In genomic region chr16:85061566-85061965, GRCh38 we compare ENCODE assay signal across 13 cellular contexts. TPM values are rescaled to one million over a fixed set of nuclear protein-coding genes. Genes with fewer than 3 reads are reported as not detected.
DNase-seq lines count a peak whose midpoint lies in the region; ATAC-seq and TF ChIP-seq lines count a peak whose summit lies in the region.
"Had no signal": no experiment of that assay in that cellular context is flagged by ENCODE, and none has a peak within 500 bp of the region (broad histone marks: within the 10 kb centered on the region; RNA-seq: fewer than 3 reads in every experiment).

No MANE protein-coding gene starts in this region.

- TF ChIP-seq CTCF in lung (IDR thresholded peaks at IDR 0.05; ENCODE audit: control extremely low read depth, extremely low read depth), result no peak
- TF ChIP-seq CTCF in upper lobe of left lung (IDR thresholded peaks at IDR 0.05), result no peak

- no peak for DNase-seq in activated CD4-positive, alpha-beta T cell treated with anti-CD3 and anti-CD28 coated beads for 36 hours
- DNase-seq in activated CD4-positive, alpha-beta T cell treated with anti-CD3 and anti-CD28 coated beads, Interleukin-2, amount 50 U/mL, for 4 hours, result no peak
- peak; percentile 29 for DNase-seq in cerebellar cortex (ENCODE audit: low spot score)
- peak; percentile 62 for DNase-seq in lung (ENCODE audit: low spot score)
- peak in 1 of 2 donors; percentile 85 for DNase-seq in upper lobe of left lung
- no peak for DNase-seq in activated effector memory CD4-positive, alpha-beta T cell treated with anti-CD3 and anti-CD28 coated beads, Interleukin-2, amount 50 U/mL, for 16 hours
- no peak for DNase-seq in NCI-H1092 (lab: John Stamatoyannopoulos, UW)
- DNase-seq: effector memory CD4-positive, alpha-beta T cell; islet precursor cell had no signal

- H3K4me1 ChIP-seq in lung (ENCODE audit: control insufficient read depth in 2 of 2, insufficient read depth in 2 of 2, low read length in 2 of 2) (peaks cover 0 to 6% of the 10 kb centered on the region in 2 donors), upper lobe of left lung (peaks cover 13 to 24% (median 22%) of the 10 kb centered on the region in 4 donors)

- H3K36me3 Mint-ChIP-seq in activated CD4-positive, alpha-beta T cell treated with anti-CD3 and anti-CD28 coated beads for 36 hours (ENCODE audit: low read depth), result no peaks in the 10 kb centered on the region

- H3K9me3 ChIP-seq in lung (ENCODE audit: control insufficient read depth in 2 of 2, insufficient read depth in 1 of 2, low read length in 1 of 2) (no peaks in the 10 kb centered on the region), upper lobe of left lung (no peaks in the 10 kb centered on the region)

- H3K4me3 ChIP-seq in lung (no peak overlapping the region), upper lobe of left lung (no peak overlapping the region)

- H3K36me3 ChIP-seq in lung (ENCODE audit: control insufficient read depth in 2 of 2, insufficient read depth in 2 of 2, low read length in 2 of 2) (peaks cover 0 to 2% of the 10 kb centered on the region in 2 donors), upper lobe of left lung (peaks cover 0 to 3% (median 0%) of the 10 kb centered on the region in 4 donors)

- H3K9me3 Mint-ChIP-seq in activated CD4-positive, alpha-beta T cell treated with anti-CD3 and anti-CD28 coated beads for 36 hours (ENCODE audit: low read depth), result no peaks in the 10 kb centered on the region
- H3K9me3 Mint-ChIP-seq: activated T-helper 1 cell treated with anti-CD3 and anti-CD28 coated beads, Interleukin-12 subunit alpha, Interleukin-12 subunit beta, Interleukin-2, Interleukin-4 antibody, amounts not matched to agents 30 ng/mL and 10 ng/mL and 1 ng/mL, durations not matched to agents 14 hours and 24 hours and 36 hours; nephron had no signal

- H3K27me3 ChIP-seq in lung (ENCODE audit: control insufficient read depth, insufficient read depth) (no peaks in the 10 kb centered on the region), upper lobe of left lung (no peaks in the 10 kb centered on the region)

- no peak for TF ChIP-seq EP300 in upper lobe of left lung (IDR thresholded peaks at IDR 0.05)

- H3K4me1 Mint-ChIP-seq in activated CD4-positive, alpha-beta T cell treated with anti-CD3 and anti-CD28 coated beads for 36 hours, result peaks cover 38% of the 10 kb centered on the region

- intact Hi-C loops in activated CD4-positive, alpha-beta T cell treated with anti-CD3 and anti-CD28 coated beads for 36 hours (cut with DNase I, micrococcal nuclease), result no loop called here

- ATAC-seq in activated CD4-positive, alpha-beta T cell treated with anti-CD3 and anti-CD28 coated beads for 36 hours, result no peak
- ATAC-seq in lung (ENCODE audit: insufficient read depth, low FRiP score) (peak; percentile 25), upper lobe of left lung (ENCODE audit: low FRiP score in 2 of 2) (peak; percentile 55 to 76), HG02870 (IDR thresholded peaks at IDR 0.05; ENCODE audit: unreplicated experiment) (no peak)

- H3K27me3 Mint-ChIP-seq in activated CD4-positive, alpha-beta T cell treated with anti-CD3 and anti-CD28 coated beads for 36 hours, result no peaks in the 10 kb centered on the region

- 51 to 73% methylated on average over 8 of the region's 8 CpGs for WGBS in lung, 2 donors
- 63 to 74% methylated on average over 8 of the region's 8 CpGs for WGBS in upper lobe of left lung, 2 donors

- POLR2A ChIA-PET in activated CD4-positive, alpha-beta T cell treated with anti-CD3 and anti-CD28 coated beads for 36 hours (lab: Charles Lee), result no interaction called here

- CTCF ChIA-PET in activated CD4-positive, alpha-beta T cell treated with anti-CD3 and anti-CD28 coated beads for 36 hours (lab: Charles Lee), result interaction anchor here (1.3 kb wide), 1 partner anchor 51 kb away, joined by 4 read pairs; the partner anchor contains the start of gene ZDHHC7

- H3K27ac ChIP-seq in lung (ENCODE audit: low read depth in 1 of 2, low read length in 1 of 2) (no peak overlapping the region), upper lobe of left lung (peak overlapping the region in 2 of 4 donors; percentile 38 to 56)

- no peak for TF ChIP-seq POLR2A in upper lobe of left lung (IDR thresholded peaks at IDR 0.05)

- H3K4me3 Mint-ChIP-seq in activated CD4-positive, alpha-beta T cell treated with anti-CD3 and anti-CD28 coated beads for 36 hours, result no peak overlapping the region
- H3K4me3 Mint-ChIP-seq: activated T-helper 1 cell treated with anti-CD3 and anti-CD28 coated beads, Interleukin-12 subunit alpha, Interleukin-12 subunit beta, Interleukin-2, Interleukin-4 antibody, amounts not matched to agents 30 ng/mL and 10 ng/mL and 1 ng/mL, durations not matched to agents 14 hours and 24 hours and 36 hours; nephron had no signal

- peak overlapping the region; percentile 26 for H3K27ac Mint-ChIP-seq in activated CD4-positive, alpha-beta T cell treated with anti-CD3 and anti-CD28 coated beads for 36 hours
- H3K27ac Mint-ChIP-seq: activated T-helper 1 cell treated with anti-CD3 and anti-CD28 coated beads, Interleukin-12 subunit alpha, Interleukin-12 subunit beta, Interleukin-2, Interleukin-4 antibody, amounts not matched to agents 30 ng/mL and 10 ng/mL and 1 ng/mL, durations not matched to agents 14 hours and 24 hours and 36 hours; nephron had no signal

RNA-seq across cellular contexts. Expression of gene KIAA0513, which starts 34.0 kb away (rescaled TPM):
- total RNA-seq in activated CD4-positive, alpha-beta T cell treated with anti-CD3 and anti-CD28 coated beads for 36 hours, result 10 to 100 TPM in 1 of 2 experiments, 1 to 10 TPM in 1; 9.6 to 10.4 TPM
- total RNA-seq in lung (10 to 100 TPM; 12.8 to 23.5 TPM), upper lobe of left lung (10 to 100 TPM; 21.6 to 77.5 (median 37.9) TPM)
- 10 to 100 TPM; 10.4 to 11.2 TPM for polyA plus RNA-seq in lung

RNA-seq across cellular contexts. Expression of gene ZDHHC7, which starts 50.2 kb away (rescaled TPM):
- total RNA-seq in activated CD4-positive, alpha-beta T cell treated with anti-CD3 and anti-CD28 coated beads for 36 hours, result 10 to 100 TPM; 25.1 to 27.8 TPM
- total RNA-seq in lung, result 10 to 100 TPM; 51.7 to 61.1 TPM
- 10 to 100 TPM; 23.6 to 39.1 TPM for polyA plus RNA-seq in lung
- 100 to 1,000 TPM in 1 of 6 donors, 10 to 100 TPM in 5; 77.4 to 112 (median 92.7) TPM for total RNA-seq in upper lobe of left lung

RNA-seq across cellular contexts. Expression of gene CIBAR2, which starts 50.7 kb away (rescaled TPM):
- total RNA-seq in activated CD4-positive, alpha-beta T cell treated with anti-CD3 and anti-CD28 coated beads for 36 hours, result not detected
- total RNA-seq in lung (10 to 100 TPM; 22.6 to 49.0 TPM), upper lobe of left lung (10 to 100 TPM in 3 of 6 donors, 1 to 10 TPM in 2, under 1 TPM in 1; 0.40 to 35.6 (median 9.9) TPM)
- polyA plus RNA-seq in lung, result 10 to 100 TPM; 11.8 to 15.2 TPM
- total RNA-seq: activated T-helper 1 cell treated with anti-CD3 and anti-CD28 coated beads, Interleukin-12 subunit alpha, Interleukin-12 subunit beta, Interleukin-2, Interleukin-4 antibody, amounts not matched to agents 30 ng/mL and 10 ng/mL and 1 ng/mL, durations not matched to agents 14 hours and 24 hours and 36 hours; fibroblast of villous mesenchyme had no signal

Comparison
In these comparisons a context has a peak if more than half of its experiments do, and no peak if none do; other contexts are left out.
1. ATAC-seq: peak in lung (single experiment) and upper lobe of left lung (2 of 2); none in activated CD4-positive, alpha-beta T cell treated with anti-CD3 and anti-CD28 coated beads for 36 hours (single experiment) and HG02870 (single experiment).
2. DNase-seq: peak in cerebellar cortex (single experiment) and lung (single experiment); none in activated CD4-positive, alpha-beta T cell treated with anti-CD3 and anti-CD28 coated beads for 36 hours (single experiment), activated CD4-positive, alpha-beta T cell treated with anti-CD3 and anti-CD28 coated beads, Interleukin-2, amount 50 U/mL, for 4 hours (0 of 2), activated effector memory CD4-positive, alpha-beta T cell treated with anti-CD3 and anti-CD28 coated beads, Interleukin-2, amount 50 U/mL, for 16 hours (single experiment) and NCI-H1092 (single experiment).